1 cellular context compared by ENCODE assay signal in the genomic region with DNA sequence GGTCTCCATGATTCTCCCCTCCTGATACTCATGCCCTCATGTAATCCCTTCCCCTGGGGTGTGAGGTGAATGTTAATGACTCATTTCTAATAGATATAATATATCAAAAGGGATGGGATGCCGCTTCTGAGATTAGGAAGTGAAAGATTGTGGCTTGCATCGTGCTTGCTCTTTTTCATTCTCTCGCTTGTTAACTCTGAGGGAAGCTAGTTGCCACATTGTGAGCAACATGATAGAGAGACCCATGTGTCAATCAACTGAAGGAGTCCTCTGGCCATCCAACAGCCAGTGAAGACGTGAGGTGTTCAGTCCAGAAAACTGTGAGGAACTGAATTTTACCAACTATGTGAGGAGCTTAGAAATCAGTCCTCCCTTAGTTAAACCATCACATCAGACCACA.
TF ChIP-seq lines count a peak whose summit lies in the region.

No MANE protein-coding gene starts in this region.

TF ChIP-seq in HepG2, 621 proteins besides CTCF, POLR2A, EP300 and RAD21 (continued from another document):
- TF ChIP-seq NBN (conservative IDR thresholded peaks at IDR 0.05) (no peak), ZFY (CRISPR knock-in tag; IDR thresholded peaks at IDR 0.05) (no peak), HOXA5 (CRISPR knock-in tag; IDR thresholded peaks at IDR 0.05) (no peak), ZIK1 (CRISPR knock-in tag; IDR thresholded peaks at IDR 0.05; ENCODE audit: borderline replicate concordance, low read depth) (no peak), ZNF746 (CRISPR knock-in tag; IDR thresholded peaks at IDR 0.05) (no peak), NFYC (CRISPR knock-in tag; IDR thresholded peaks at IDR 0.05) (no peak), BHLHE40 (IDR thresholded peaks at IDR 0.05; ENCODE audit: low read length) (no peak), SMC3 (IDR thresholded peaks at IDR 0.05; ENCODE audit: low read length) (no peak)
- TF ChIP-seq, protein P1, sequence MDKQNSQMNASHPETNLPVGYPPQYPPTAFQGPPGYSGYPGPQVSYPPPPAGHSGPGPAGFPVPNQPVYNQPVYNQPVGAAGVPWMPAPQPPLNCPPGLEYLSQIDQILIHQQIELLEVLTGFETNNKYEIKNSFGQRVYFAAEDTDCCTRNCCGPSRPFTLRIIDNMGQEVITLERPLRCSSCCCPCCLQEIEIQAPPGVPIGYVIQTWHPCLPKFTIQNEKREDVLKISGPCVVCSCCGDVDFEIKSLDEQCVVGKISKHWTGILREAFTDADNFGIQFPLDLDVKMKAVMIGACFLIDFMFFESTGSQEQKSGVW (CRISPR knock-in tag; IDR thresholded peaks at IDR 0.05; ENCODE audit: borderline replicate concordance), result no peak
TF ChIP-seq in HepG2: peak in this region for 0.
